In the genomic region with DNA sequence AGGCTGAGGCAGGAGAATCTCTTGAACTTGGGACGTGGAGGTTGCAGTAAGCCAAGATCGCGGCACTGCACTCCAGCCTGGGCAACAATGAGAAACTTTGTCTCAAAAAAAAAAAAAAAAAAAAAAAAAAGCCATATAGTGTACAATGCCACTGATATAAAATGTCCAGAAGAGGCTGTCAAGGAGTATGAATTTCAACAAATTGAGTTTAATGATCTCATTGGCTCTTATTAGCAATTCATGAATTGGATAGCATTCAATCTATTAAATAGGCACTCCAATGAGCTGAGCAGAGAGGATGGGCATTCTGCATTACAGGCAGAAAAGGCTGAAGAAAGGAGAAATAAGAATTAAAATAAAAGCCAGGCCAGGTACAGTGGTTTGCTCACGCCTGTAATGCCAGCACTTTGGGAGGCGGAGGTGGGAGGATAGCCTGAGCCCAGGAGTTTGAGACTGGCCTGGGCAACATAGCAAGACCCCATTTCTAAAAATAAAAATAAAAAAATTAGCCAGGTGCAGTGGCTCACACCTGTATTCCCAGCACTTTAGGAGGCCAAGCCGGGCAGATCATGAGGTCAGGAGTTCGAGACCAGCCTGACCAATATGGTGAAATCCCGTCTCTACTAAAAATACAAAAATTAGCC, we compare ENCODE assay signal across 1 cellular context.
A peak's percentile ranks its signal among the peaks of the same experiment; 100 is the strongest.
TF ChIP-seq lines count a peak whose summit lies in the region.

No MANE protein-coding gene starts in this region.

TF ChIP-seq in HepG2, 621 proteins besides CTCF, POLR2A, EP300 and RAD21 (continued from another document and continues in another):
- no peak for TF ChIP-seq CREB1 (IDR thresholded peaks at IDR 0.05)
- TF ChIP-seq CREB1 (CRISPR knock-in tag; IDR thresholded peaks at IDR 0.05): no peak
- no peak for TF ChIP-seq NFYB (CRISPR knock-in tag; IDR thresholded peaks at IDR 0.05)
- no peak for TF ChIP-seq TCF7L2 (IDR thresholded peaks at IDR 0.05; ENCODE audit: low read depth, low read length)
- TF ChIP-seq ZNF788 (CRISPR knock-in tag; IDR thresholded peaks at IDR 0.05; ENCODE audit: borderline replicate concordance): 0 out of 2 replicates have a peak, but pooled peaks have one; percentile 6
- no peak for TF ChIP-seq MAFK (conservative IDR thresholded peaks at IDR 0.05 in 1 of 2, IDR thresholded peaks at IDR 0.05 in 1 of 2; ENCODE audit: low read length in 2 of 2)
- TF ChIP-seq, protein P1, sequence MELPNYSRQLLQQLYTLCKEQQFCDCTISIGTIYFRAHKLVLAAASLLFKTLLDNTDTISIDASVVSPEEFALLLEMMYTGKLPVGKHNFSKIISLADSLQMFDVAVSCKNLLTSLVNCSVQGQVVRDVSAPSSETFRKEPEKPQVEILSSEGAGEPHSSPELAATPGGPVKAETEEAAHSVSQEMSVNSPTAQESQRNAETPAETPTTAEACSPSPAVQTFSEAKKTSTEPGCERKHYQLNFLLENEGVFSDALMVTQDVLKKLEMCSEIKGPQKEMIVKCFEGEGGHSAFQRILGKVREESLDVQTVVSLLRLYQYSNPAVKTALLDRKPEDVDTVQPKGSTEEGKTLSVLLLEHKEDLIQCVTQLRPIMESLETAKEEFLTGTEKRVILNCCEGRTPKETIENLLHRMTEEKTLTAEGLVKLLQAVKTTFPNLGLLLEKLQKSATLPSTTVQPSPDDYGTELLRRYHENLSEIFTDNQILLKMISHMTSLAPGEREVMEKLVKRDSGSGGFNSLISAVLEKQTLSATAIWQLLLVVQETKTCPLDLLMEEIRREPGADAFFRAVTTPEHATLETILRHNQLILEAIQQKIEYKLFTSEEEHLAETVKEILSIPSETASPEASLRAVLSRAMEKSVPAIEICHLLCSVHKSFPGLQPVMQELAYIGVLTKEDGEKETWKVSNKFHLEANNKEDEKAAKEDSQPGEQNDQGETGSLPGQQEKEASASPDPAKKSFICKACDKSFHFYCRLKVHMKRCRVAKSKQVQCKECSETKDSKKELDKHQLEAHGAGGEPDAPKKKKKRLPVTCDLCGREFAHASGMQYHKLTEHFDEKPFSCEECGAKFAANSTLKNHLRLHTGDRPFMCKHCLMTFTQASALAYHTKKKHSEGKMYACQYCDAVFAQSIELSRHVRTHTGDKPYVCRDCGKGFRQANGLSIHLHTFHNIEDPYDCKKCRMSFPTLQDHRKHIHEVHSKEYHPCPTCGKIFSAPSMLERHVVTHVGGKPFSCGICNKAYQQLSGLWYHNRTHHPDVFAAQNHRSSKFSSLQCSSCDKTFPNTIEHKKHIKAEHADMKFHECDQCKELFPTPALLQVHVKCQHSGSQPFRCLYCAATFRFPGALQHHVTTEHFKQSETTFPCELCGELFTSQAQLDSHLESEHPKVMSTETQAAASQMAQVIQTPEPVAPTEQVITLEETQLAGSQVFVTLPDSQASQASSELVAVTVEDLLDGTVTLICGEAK (IDR thresholded peaks at IDR 0.05): no peak
- TF ChIP-seq, protein P1 (CRISPR knock-in tag; IDR thresholded peaks at IDR 0.05): no peak
- no peak for TF ChIP-seq ZNF772 (CRISPR knock-in tag; IDR thresholded peaks at IDR 0.05)
- TF ChIP-seq HNF4G (IDR thresholded peaks at IDR 0.05; ENCODE audit: borderline replicate concordance, low read depth, low read length): no peak
- TF ChIP-seq HNF4G (CRISPR knock-in tag; IDR thresholded peaks at IDR 0.05; ENCODE audit: borderline replicate concordance, low read depth): no peak
- TF ChIP-seq ZNF543 (CRISPR knock-in tag; IDR thresholded peaks at IDR 0.05): 0 out of 2 replicates have a peak, but pooled peaks have one; percentile 8
- no peak for TF ChIP-seq ZNF282 (IDR thresholded peaks at IDR 0.05; ENCODE audit: partially characterized antibody)
- TF ChIP-seq GTF3A (CRISPR knock-in tag; conservative IDR thresholded peaks at IDR 0.05): no peak
- TF ChIP-seq NR2F1 (CRISPR knock-in tag; IDR thresholded peaks at IDR 0.05): no peak
- no peak for TF ChIP-seq IKZF1 (IDR thresholded peaks at IDR 0.05)
- no peak for TF ChIP-seq PHF21A (CRISPR knock-in tag; IDR thresholded peaks at IDR 0.05)
- no peak for TF ChIP-seq RBM39 (IDR thresholded peaks at IDR 0.05; ENCODE audit: low read depth, low read length, poor library complexity, severe bottlenecking)
- no peak for TF ChIP-seq ZNF512B (CRISPR knock-in tag; IDR thresholded peaks at IDR 0.05; ENCODE audit: borderline replicate concordance)
- TF ChIP-seq TBX2 (CRISPR knock-in tag; IDR thresholded peaks at IDR 0.05; ENCODE audit: borderline replicate concordance): no peak
- TF ChIP-seq KDM1A (CRISPR knock-in tag; IDR thresholded peaks at IDR 0.05): no peak
- TF ChIP-seq ZNF749 (CRISPR knock-in tag; IDR thresholded peaks at IDR 0.05; ENCODE audit: borderline replicate concordance): no peak
- TF ChIP-seq ZNF850 (CRISPR knock-in tag; conservative IDR thresholded peaks at IDR 0.05): no peak
- TF ChIP-seq SOX6 (IDR thresholded peaks at IDR 0.05): no peak
- 0 out of 2 replicates have a peak, but pooled peaks have one; percentile 5 for TF ChIP-seq SOX6 (CRISPR knock-in tag; IDR thresholded peaks at IDR 0.05)
- TF ChIP-seq SP1 (IDR thresholded peaks at IDR 0.05): no peak
- TF ChIP-seq SP1 (CRISPR knock-in tag; IDR thresholded peaks at IDR 0.05): no peak
- no peak for TF ChIP-seq ZNF614 (CRISPR knock-in tag; IDR thresholded peaks at IDR 0.05; ENCODE audit: borderline replicate concordance)
- TF ChIP-seq DNMT3B (CRISPR knock-in tag; conservative IDR thresholded peaks at IDR 0.05): no peak
- TF ChIP-seq ATM (IDR thresholded peaks at IDR 0.05; ENCODE audit: borderline replicate concordance): no peak
- TF ChIP-seq GATAD2A (CRISPR knock-in tag; IDR thresholded peaks at IDR 0.05): peak; percentile 40; the same call in 1 of the 2 replicates
- no peak for TF ChIP-seq SP140L (CRISPR knock-in tag; IDR thresholded peaks at IDR 0.05; ENCODE audit: borderline replicate concordance)
- no peak for TF ChIP-seq ZNF530 (CRISPR knock-in tag; IDR thresholded peaks at IDR 0.05; ENCODE audit: low read depth)
- TF ChIP-seq SNAI1 (CRISPR knock-in tag; IDR thresholded peaks at IDR 0.05; ENCODE audit: borderline replicate concordance): no peak
- TF ChIP-seq ZNF253 (CRISPR knock-in tag; IDR thresholded peaks at IDR 0.05; ENCODE audit: borderline replicate concordance): no peak
- no peak for TF ChIP-seq NPAS2 (CRISPR knock-in tag; IDR thresholded peaks at IDR 0.05; ENCODE audit: borderline replicate concordance)
- no peak for TF ChIP-seq HNRNPK (IDR thresholded peaks at IDR 0.05; ENCODE audit: low read depth, low read length, poor library complexity, severe bottlenecking)
- TF ChIP-seq ZFP36L2 (CRISPR knock-in tag; IDR thresholded peaks at IDR 0.05): no peak
- peak; percentile 43; the same call in 1 of the 2 replicates for TF ChIP-seq ZNF501 (CRISPR knock-in tag; IDR thresholded peaks at IDR 0.05)
- no peak for TF ChIP-seq ARHGAP35 (CRISPR knock-in tag; IDR thresholded peaks at IDR 0.05; ENCODE audit: borderline replicate concordance)
- TF ChIP-seq TIGD3 (CRISPR knock-in tag; IDR thresholded peaks at IDR 0.05; ENCODE audit: borderline replicate concordance): no peak
- no peak for TF ChIP-seq ZNF10 (CRISPR knock-in tag; IDR thresholded peaks at IDR 0.05; ENCODE audit: borderline replicate concordance, low read depth)
- no peak for TF ChIP-seq THAP7 (CRISPR knock-in tag; IDR thresholded peaks at IDR 0.05)
- TF ChIP-seq HOXA5 (CRISPR knock-in tag; IDR thresholded peaks at IDR 0.05): no peak
- TF ChIP-seq ZNF816 (CRISPR knock-in tag; IDR thresholded peaks at IDR 0.05; ENCODE audit: borderline replicate concordance): no peak
- no peak for TF ChIP-seq SMAD9 (CRISPR knock-in tag; IDR thresholded peaks at IDR 0.05)
- no peak for TF ChIP-seq NFYC (CRISPR knock-in tag; IDR thresholded peaks at IDR 0.05)
- TF ChIP-seq ATF2 (CRISPR knock-in tag; IDR thresholded peaks at IDR 0.05): 0 out of 2 replicates have a peak, but pooled peaks have one; percentile 5
- no peak for TF ChIP-seq ZNF557 (CRISPR knock-in tag; IDR thresholded peaks at IDR 0.05)
- no peak for TF ChIP-seq ZNF33B (CRISPR knock-in tag; IDR thresholded peaks at IDR 0.05)
- TF ChIP-seq ZNF567 (CRISPR knock-in tag; IDR thresholded peaks at IDR 0.05; ENCODE audit: borderline replicate concordance): no peak
- TF ChIP-seq NBN (conservative IDR thresholded peaks at IDR 0.05): no peak
- TF ChIP-seq ZNF431 (CRISPR knock-in tag; IDR thresholded peaks at IDR 0.05; ENCODE audit: borderline replicate concordance, low read depth): no peak
- TF ChIP-seq ZNF33A (CRISPR knock-in tag; IDR thresholded peaks at IDR 0.05; ENCODE audit: borderline replicate concordance): no peak
- no peak for TF ChIP-seq SUZ12 (IDR thresholded peaks at IDR 0.05; ENCODE audit: low read depth, low read length)
- TF ChIP-seq ZNF121 (CRISPR knock-in tag; IDR thresholded peaks at IDR 0.05): peak; percentile 91
